ENCODE assay signal across 9 cellular contexts in the genomic region with DNA sequence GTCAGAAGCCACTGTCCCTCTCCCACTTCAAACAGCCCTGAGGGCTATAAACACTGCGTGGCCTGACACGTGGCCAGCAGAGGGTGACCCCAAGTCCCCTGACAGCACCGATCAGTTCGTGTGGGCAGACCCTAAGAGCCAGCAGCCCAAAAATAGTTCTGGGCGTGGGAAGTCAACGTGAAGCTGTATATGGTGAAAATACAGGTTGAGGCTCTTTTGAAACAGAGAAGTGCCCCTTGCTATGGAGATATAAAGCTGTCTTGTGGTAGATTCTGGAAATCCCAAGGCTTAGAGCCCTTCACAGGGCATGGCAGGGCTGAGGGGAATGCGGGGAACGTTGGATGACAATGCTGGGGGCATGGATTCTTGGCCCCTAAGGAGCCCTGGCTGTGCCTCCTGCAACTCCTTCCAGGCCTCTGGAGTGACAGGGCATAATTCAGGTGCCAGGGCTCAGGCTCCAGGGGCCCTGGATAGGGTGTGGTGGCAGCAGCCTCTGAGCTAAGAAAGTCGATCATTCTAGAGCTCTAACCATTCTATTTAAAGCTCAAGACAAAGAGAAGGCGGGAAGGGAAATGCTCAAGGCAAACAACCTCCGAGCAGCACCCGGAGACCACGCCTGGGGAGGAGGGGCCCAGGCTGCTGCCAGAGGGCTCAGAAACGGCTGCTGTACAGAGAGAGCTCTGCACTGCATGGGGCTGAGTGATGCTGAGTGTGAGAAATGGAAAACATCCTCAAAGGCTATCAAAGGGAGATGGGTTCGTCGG.
DNase-seq lines count a peak whose midpoint lies in the region; ATAC-seq, FAIRE-seq and TF ChIP-seq lines count a peak whose summit lies in the region.
"Had no signal": no experiment of that assay in that cellular context is flagged by ENCODE, and none has a peak within 500 bp of the region (broad histone marks: within the 10 kb centered on the region; RNA-seq: fewer than 3 reads in every experiment).

No MANE protein-coding gene starts in this region.

- peak; percentile 79 for ATAC-seq in GM18867 (IDR thresholded peaks at IDR 0.05; ENCODE audit: unreplicated experiment)
- ATAC-seq in HG02973 (IDR thresholded peaks at IDR 0.05; ENCODE audit: unreplicated experiment), result peak; percentile 86

- no peaks in the 10 kb centered on the region for H4K20me1 ChIP-seq in fibroblast of lung (ENCODE audit: control insufficient read depth, extremely low read depth, insufficient read depth, low read length)

- H3K27me3 ChIP-seq in fibroblast of lung (ENCODE audit: control insufficient read depth, insufficient read depth, low read length), result no peaks in the 10 kb centered on the region

- DNase-seq in NCI-H2227 treated with DMSO at 0.1 percent for 48 hours (lab: John Stamatoyannopoulos, UW) (peak; percentile 97), fibroblast of lung (ENCODE audit: low read depth in 2 of 2) (peak; percentile 3 to 17), retinal pigment epithelial cell (ENCODE audit: low read depth) (peak; percentile 6), HTR-8/SVneo (ENCODE audit: insufficient read length, low spot score) (no peak), SW480 (ENCODE audit: low spot score) (no peak)
- DNase-seq in activated CD8-positive, alpha-beta memory T cell treated with anti-CD3 and anti-CD28 coated beads for 4 hours (ENCODE audit: low read depth in 2 of 2), result peak; percentile 46 to 60

- no peak for FAIRE-seq in HTR-8/SVneo (lab: Jason Lieb, UNC)
- FAIRE-seq: TTC549 had no signal

- no peaks in the 10 kb centered on the region for H3K79me2 ChIP-seq in fibroblast of lung (ENCODE audit: control insufficient read depth, insufficient read depth, low read length)

- no peak overlapping the region for H2AFZ ChIP-seq in fibroblast of lung (ENCODE audit: low read length)

- no peak overlapping the region for H3K4me2 ChIP-seq in fibroblast of lung (ENCODE audit: extremely low read depth, insufficient read depth, low read length)

- H3K36me3 ChIP-seq in fibroblast of lung (ENCODE audit: control insufficient read depth, insufficient read depth, low read length), result no peaks in the 10 kb centered on the region

- TF ChIP-seq CTCF in fibroblast of lung (conservative IDR thresholded peaks at IDR 0.05 in 1 of 2, IDR thresholded peaks at IDR 0.05 in 1 of 2; ENCODE audit: low read depth in 1 of 2, low read length in 2 of 2) (no peak), retinal pigment epithelial cell (conservative IDR thresholded peaks at IDR 0.05; ENCODE audit: low read depth, low read length) (no peak)

- H3K9me3 ChIP-seq in fibroblast of lung (ENCODE audit: control insufficient read depth, insufficient read depth, low read depth, low read length), result no peaks in the 10 kb centered on the region

- H3K4me1 ChIP-seq in fibroblast of lung (ENCODE audit: control insufficient read depth, extremely low read depth, insufficient read depth, low read length), result no peaks in the 10 kb centered on the region

- H3K4me3 ChIP-seq in fibroblast of lung (replicated peaks in 1 of 4; ENCODE audit: control extremely low read depth in 1 of 4, insufficient read depth in 1 of 4, low read depth in 3 of 4, low read length in 4 of 4) (no peak overlapping the region), retinal pigment epithelial cell (ENCODE audit: low read length) (no peak overlapping the region)

- no peak overlapping the region for H3K27ac ChIP-seq in fibroblast of lung (ENCODE audit: insufficient read depth, low read length)

- no peak overlapping the region for H3K9ac ChIP-seq in fibroblast of lung (ENCODE audit: insufficient read depth, low read length)

Comparison
In these comparisons a context has a peak if more than half of its experiments do, and no peak if none do; other contexts are left out.
1. DNase-seq: peak in NCI-H2227 treated with DMSO at 0.1 percent for 48 hours (single experiment), activated CD8-positive, alpha-beta memory T cell treated with anti-CD3 and anti-CD28 coated beads for 4 hours (2 of 2), fibroblast of lung (2 of 2) and retinal pigment epithelial cell (single experiment); none in HTR-8/SVneo (single experiment) and SW480 (single experiment).